In the genomic region with DNA sequence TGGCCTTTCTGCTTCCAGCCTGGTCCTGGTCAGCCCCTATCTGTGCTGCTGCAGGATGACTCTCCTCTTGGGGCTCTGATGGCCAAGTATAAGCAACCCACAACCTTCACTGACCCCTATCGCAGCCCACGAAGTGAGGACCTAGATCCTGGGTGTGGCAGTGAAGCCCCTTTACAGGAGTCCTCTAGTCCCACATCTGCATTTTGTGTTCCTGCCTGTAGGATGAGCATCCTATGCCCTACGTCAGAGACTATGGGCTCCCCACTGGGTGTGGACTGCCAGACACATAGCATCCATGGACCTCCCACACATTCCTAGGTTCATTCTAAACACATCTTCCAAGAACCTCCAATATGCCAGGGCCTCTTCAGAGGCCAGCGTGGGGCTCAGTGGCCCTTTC, we compare ENCODE assay signal across 19 cellular contexts. TPM values are rescaled to one million over a fixed set of nuclear protein-coding genes. Genes with fewer than 3 reads are reported as not detected.
"Had no signal": no experiment of that assay in that cellular context is flagged by ENCODE, and none has a peak within 500 bp of the region (broad histone marks: within the 10 kb centered on the region; RNA-seq: fewer than 3 reads in every experiment).

No MANE protein-coding gene starts in this region.

- H3K4me1 ChIP-seq: tibial nerve had no signal

- H3K9me3 Mint-ChIP-seq: activated CD4-positive, alpha-beta memory T cell treated with anti-CD3 and anti-CD28 coated beads for 36 hours; activated naive CD4-positive, alpha-beta T cell treated with anti-CD3 and anti-CD28 coated beads for 36 hours; activated T-cell treated with anti-CD3 and anti-CD28 coated beads, Interleukin-2, amount 50 U/mL, for 24 hours; activated T-helper 2 cell treated with anti-CD3 and anti-CD28 coated beads, Interferon-gamma antibody, Interleukin-2, Interleukin-4, amounts not matched to agents 10 μg/mL and 5 μg/mL and 100 μg/mL, durations not matched to agents 14 hours and 24 hours and 36 hours; effector memory CD8-positive, alpha-beta T cell; natural killer cell; T-cell; WTC11 had no signal

- H3K9me3 ChIP-seq: ascending aorta, tibial nerve had no signal

- H3K27ac Mint-ChIP-seq: activated CD4-positive, alpha-beta memory T cell treated with anti-CD3 and anti-CD28 coated beads for 36 hours; activated CD8-positive, alpha-beta memory T cell treated with anti-CD3 and anti-CD28 coated beads, Interleukin-2, amount 10 ng/mL, durations not matched to agents 7 days and 5 days; activated naive CD4-positive, alpha-beta T cell treated with anti-CD3 and anti-CD28 coated beads for 36 hours; activated T-cell treated with anti-CD3 and anti-CD28 coated beads, Interleukin-2, amount 50 U/mL, for 24 hours; activated T-helper 2 cell treated with anti-CD3 and anti-CD28 coated beads, Interferon-gamma antibody, Interleukin-2, Interleukin-4, amounts not matched to agents 10 μg/mL and 5 μg/mL and 100 μg/mL, durations not matched to agents 14 hours and 24 hours and 36 hours; effector memory CD8-positive, alpha-beta T cell; natural killer cell; T-cell; WTC11 had no signal

- H3K4me1 Mint-ChIP-seq: activated CD8-positive, alpha-beta memory T cell treated with anti-CD3 and anti-CD28 coated beads, Interleukin-2, amount 10 ng/mL, durations not matched to agents 7 days and 5 days; natural killer cell had no signal

- H3K36me3 Mint-ChIP-seq: activated CD4-positive, alpha-beta memory T cell treated with anti-CD3 and anti-CD28 coated beads for 36 hours; activated CD8-positive, alpha-beta memory T cell treated with anti-CD3 and anti-CD28 coated beads, Interleukin-2, amount 10 ng/mL, durations not matched to agents 7 days and 5 days; natural killer cell; T-cell; WTC11 had no signal

- H3K4me3 Mint-ChIP-seq: activated CD4-positive, alpha-beta memory T cell treated with anti-CD3 and anti-CD28 coated beads for 36 hours; activated CD8-positive, alpha-beta memory T cell treated with anti-CD3 and anti-CD28 coated beads, Interleukin-2, amount 10 ng/mL, durations not matched to agents 7 days and 5 days; activated naive CD4-positive, alpha-beta T cell treated with anti-CD3 and anti-CD28 coated beads for 36 hours; activated T-cell treated with anti-CD3 and anti-CD28 coated beads, Interleukin-2, amount 50 U/mL, for 24 hours; effector memory CD8-positive, alpha-beta T cell; natural killer cell; T-cell; WTC11 had no signal

- ATAC-seq: activated CD8-positive, alpha-beta memory T cell treated with anti-CD3 and anti-CD28 coated beads, Interleukin-2, amount 10 ng/mL, durations not matched to agents 7 days and 5 days; effector memory CD8-positive, alpha-beta T cell; left cardiac atrium; natural killer cell; stimulated activated naive CD8-positive, alpha-beta T cell treated with anti-CD3 and anti-CD28 coated beads, Interleukin-15, Interleukin-2, amounts not matched to agents 100 U/mL and 50 U/mL, for 24 hours; T-cell; WTC11 had no signal

- H3K27me3 ChIP-seq: ascending aorta, tibial nerve had no signal

- DNase-seq: activated CD4-positive, alpha-beta memory T cell treated with anti-CD3 and anti-CD28 coated beads for 36 hours; activated CD4-positive, alpha-beta T cell treated with anti-CD3 and anti-CD28 coated beads for 4 hours; activated CD8-positive, alpha-beta memory T cell treated with anti-CD3 and anti-CD28 coated beads, Interleukin-2, amount 10 ng/mL, durations not matched to agents 7 days and 5 days; activated naive CD4-positive, alpha-beta T cell treated with anti-CD3 and anti-CD28 coated beads for 36 hours; activated T-cell treated with anti-CD3 and anti-CD28 coated beads, Interleukin-2, amount 50 U/mL, for 24 hours; dermis blood vessel endothelial cell; effector memory CD8-positive, alpha-beta T cell; left cardiac atrium; mesendoderm; natural killer cell; posterior cingulate gyrus; stimulated activated CD8-positive, alpha-beta memory T cell treated with anti-CD3 and anti-CD28 coated beads, Interleukin-4, amount 100 ng/mL, for 48 hours; stimulated activated naive CD8-positive, alpha-beta T cell treated with anti-CD3 and anti-CD28 coated beads, Interleukin-15, Interleukin-2, amounts not matched to agents 100 U/mL and 50 U/mL, for 24 hours; substantia nigra; T-cell had no signal

- H3K27ac ChIP-seq: ascending aorta, tibial nerve had no signal

RNA-seq across cellular contexts. Expression of a gene that starts 29.0 kb away (rescaled TPM):
- total RNA-seq: activated CD4-positive, alpha-beta memory T cell treated with anti-CD3 and anti-CD28 coated beads for 36 hours; activated CD8-positive, alpha-beta memory T cell treated with anti-CD3 and anti-CD28 coated beads, Interleukin-2, amount 10 ng/mL, durations not matched to agents 7 days and 5 days; activated naive CD4-positive, alpha-beta T cell treated with anti-CD3 and anti-CD28 coated beads for 36 hours had no signal
